20 cellular contexts compared by ENCODE assay signal in genomic region chr7:135224027-135224426, GRCh38. TPM values are rescaled to one million over a fixed set of nuclear protein-coding genes. Genes with fewer than 3 reads are reported as not detected.
DNase-seq lines count a peak whose midpoint lies in the region; ATAC-seq, FAIRE-seq and TF ChIP-seq lines count a peak whose summit lies in the region.
"Had no signal": no experiment of that assay in that cellular context is flagged by ENCODE, and none has a peak within 500 bp of the region (broad histone marks: within the 10 kb centered on the region; RNA-seq: fewer than 3 reads in every experiment).

No MANE protein-coding gene starts in this region.

- intact Hi-C loops in GM12878 (cut with micrococcal nuclease; ENCODE audit: unreplicated experiment) = no loop called here
- intact Hi-C loops in activated CD8-positive, alpha-beta T cell treated with anti-CD3 and anti-CD28 coated beads for 36 hours (cut with micrococcal nuclease) = no loop called here
- intact Hi-C loops in Right ventricle myocardium superior (cut with DNase I) = no loop called here
- intact Hi-C loops in CD8-positive, alpha-beta T cell (cut with DNase I, micrococcal nuclease) = no loop called here
- intact Hi-C loops in CD14-positive monocyte (cut with micrococcal nuclease) = no loop called here

- POLR2A ChIA-PET in GM12878 (lab: Charles Lee) = interaction anchor here (1.0 kb wide), 2 partner anchors 10 to 12 kb away, joined by 3 to 7 read pairs; no protein-coding TSS in a partner anchor
- POLR2A ChIA-PET in activated CD8-positive, alpha-beta T cell treated with anti-CD3 and anti-CD28 coated beads for 36 hours (lab: Charles Lee) = interaction anchor here (0.6 kb wide), 1 partner anchor 243 kb away, joined by 3 read pairs; no protein-coding TSS in a partner anchor
- POLR2A ChIA-PET in CD8-positive, alpha-beta T cell (lab: Charles Lee) = interaction anchor here (0.8 kb wide), 1 partner anchor 594 kb away, joined by 3 read pairs; no protein-coding TSS in a partner anchor

- H4K20me1 ChIP-seq in OCI-LY3 (ENCODE audit: insufficient read depth, low read length) (0 out of 2 replicates have a peak, but pooled peaks cover 4% of the 10 kb centered on the region), GM12878 (ENCODE audit: control insufficient read depth, insufficient read depth) (no peaks in the 10 kb centered on the region)

- no TSS peak for BruUV-seq in GM12878 (replicated peaks; lab: Mats Ljungman, UMichigan)

- H3K4me3 ChIP-seq in OCI-LY3 (ENCODE audit: low read length) (no peak overlapping the region), GM12878 (no peak overlapping the region; the same call in 1 of the 2 replicates)
- H3K4me3 ChIP-seq in CD8-positive, alpha-beta T cell (ENCODE audit: low read depth, low read length) = no peak overlapping the region
- H3K4me3 ChIP-seq: HAP-1 had no signal

- no peak overlapping the region for H3K4me3 Mint-ChIP-seq in activated CD8-positive, alpha-beta T cell treated with anti-CD3 and anti-CD28 coated beads for 36 hours
- no peak overlapping the region for H3K4me3 Mint-ChIP-seq in CD8-positive, alpha-beta T cell
- H3K4me3 Mint-ChIP-seq in CD14-positive monocyte = peak overlapping the region in 1 of 2 donors; percentile 80
- H3K4me3 Mint-ChIP-seq: brain; dendritic cell treated with granulocyte-macrophage colony-stimulating factor and Interleukin-4, amounts not matched to agents 40 ng/mL and 50 ng/mL, for 4 days had no signal

- H3K27ac ChIP-seq in OCI-LY3 (ENCODE audit: low read length) (no peak overlapping the region), GM12878 (ENCODE audit: control insufficient read depth, insufficient read depth) (no peak overlapping the region)
- no peak overlapping the region for H3K27ac ChIP-seq in CD8-positive, alpha-beta T cell (ENCODE audit: low read depth, low read length)

- H3K9me3 ChIP-seq in OCI-LY3 (ENCODE audit: insufficient read depth, low read length) = no peaks in the 10 kb centered on the region
- H3K9me3 ChIP-seq in GM12878 (replicated peaks; ENCODE audit: control insufficient read depth, insufficient read depth, low read length) = no peaks in the 10 kb centered on the region; the same call in 1 of the 3 replicates
- H3K9me3 ChIP-seq in CD8-positive, alpha-beta T cell (ENCODE audit: low read length) = no peaks in the 10 kb centered on the region
- H3K9me3 ChIP-seq: Caco-2, HAP-1 had no signal

- in situ Hi-C loops in GM12878 (cut with MboI) = no loop called here

- no peak for TF ChIP-seq EP300 in GM12878 (IDR thresholded peaks at IDR 0.05; ENCODE audit: borderline replicate concordance in 1 of 2, control insufficient read depth in 1 of 2, low read depth in 2 of 2, low read length in 2 of 2)

- H3K4me2 ChIP-seq in OCI-LY3 (ENCODE audit: low read length) (peak overlapping the region; percentile 34; the same call in 1 of the 2 replicates), GM12878 (ENCODE audit: control insufficient read depth, insufficient read depth) (no peak overlapping the region)

- H3K36me3 Mint-ChIP-seq in activated CD8-positive, alpha-beta T cell treated with anti-CD3 and anti-CD28 coated beads for 36 hours (ENCODE audit: low read depth) = no peaks in the 10 kb centered on the region
- no peaks in the 10 kb centered on the region for H3K36me3 Mint-ChIP-seq in CD8-positive, alpha-beta T cell
- peaks cover 2 to 5% of the 10 kb centered on the region in 2 donors for H3K36me3 Mint-ChIP-seq in CD14-positive monocyte
- H3K36me3 Mint-ChIP-seq: brain had no signal

- ATAC-seq in HG02610 (IDR thresholded peaks at IDR 0.05; ENCODE audit: unreplicated experiment) (peak; percentile 50), GM12878 (peak; percentile 55), Right ventricle myocardium superior (ENCODE audit: poor library complexity) (no peak)
- ATAC-seq in activated CD8-positive, alpha-beta T cell treated with anti-CD3 and anti-CD28 coated beads for 36 hours = no peak
- no peak for ATAC-seq in CD8-positive, alpha-beta T cell
- ATAC-seq: esophagus mucosa had no signal

- SMC1A ChIA-PET in GM12878 (lab: Charles Lee; ENCODE audit: uncharacterized antibody, unreplicated experiment) = interaction anchor here (0.8 to 4.2 kb wide), 11 partner anchors 9 to 228 kb away, joined by 3 to 26 read pairs (median 4); partner anchors contain the start of gene WDR91

- H3K4me1 ChIP-seq in OCI-LY3 (ENCODE audit: low read length) (peaks cover 16% of the 10 kb centered on the region), GM12878 (ENCODE audit: control insufficient read depth, insufficient read depth, low read length) (peaks cover 6% of the 10 kb centered on the region; the same call in 1 of the 2 replicates)
- no peaks in the 10 kb centered on the region for H3K4me1 ChIP-seq in CD8-positive, alpha-beta T cell (ENCODE audit: insufficient read depth, low read length)
- H3K4me1 ChIP-seq: Caco-2 had no signal

- no peak for FAIRE-seq in GM12878 (lab: Jason Lieb, UNC)

- no peak for TF ChIP-seq RAD21 in GM12878 (IDR thresholded peaks at IDR 0.05; ENCODE audit: insufficient read depth, low read depth, low read length)

- TF ChIP-seq CTCF in OCI-LY3 (IDR thresholded peaks at IDR 0.05; ENCODE audit: low read depth, low read length) (no peak), GM12878 (IDR thresholded peaks at IDR 0.05 in 2 of 3, conservative IDR thresholded peaks at IDR 0.05 in 1 of 3; ENCODE audit: control insufficient read depth in 2 of 3, extremely low read depth in 1 of 3, insufficient read depth in 1 of 3, low read depth in 3 of 3, low read length in 3 of 3) (no peak), CD14-positive monocyte (IDR thresholded peaks at IDR 0.05) (no peak)
- no peak for TF ChIP-seq CTCF in activated CD8-positive, alpha-beta T cell treated with anti-CD3 and anti-CD28 coated beads for 36 hours (IDR thresholded peaks at IDR 0.05)
- TF ChIP-seq CTCF in CD8-positive, alpha-beta T cell (IDR thresholded peaks at IDR 0.05) = no peak

- H3K79me2 ChIP-seq in OCI-LY3 (ENCODE audit: low read length) (no peaks in the 10 kb centered on the region), GM12878 (ENCODE audit: control insufficient read depth, insufficient read depth, low read length) (no peaks in the 10 kb centered on the region)

- no peaks in the 10 kb centered on the region for H3K36me3 ChIP-seq in OCI-LY3 (replicated peaks; ENCODE audit: low read depth, low read length)
- H3K36me3 ChIP-seq in GM12878 (ENCODE audit: control insufficient read depth in 2 of 2, insufficient read depth in 2 of 2, low read length in 1 of 2) = no peaks in the 10 kb centered on the region
- H3K36me3 ChIP-seq in CD8-positive, alpha-beta T cell (ENCODE audit: insufficient read depth, low read length) = no peaks in the 10 kb centered on the region
- H3K36me3 ChIP-seq: HAP-1 had no signal

- H3K27me3 ChIP-seq in OCI-LY3 (ENCODE audit: low read depth, low read length) = peaks cover 88% of the 10 kb centered on the region
- no peaks in the 10 kb centered on the region for H3K27me3 ChIP-seq in GM12878 (replicated peaks in 1 of 2; ENCODE audit: control insufficient read depth in 2 of 2, insufficient read depth in 2 of 2, low read length in 1 of 2)
- no peaks in the 10 kb centered on the region for H3K27me3 ChIP-seq in CD8-positive, alpha-beta T cell (ENCODE audit: insufficient read depth, low read length)

- TF ChIP-seq POLR2A in GM12878 (IDR thresholded peaks at IDR 0.05; ENCODE audit: low read depth, low read length) = no peak

- H3K9ac ChIP-seq in OCI-LY3 (ENCODE audit: low read length) = no peak overlapping the region
- H3K9ac ChIP-seq in GM12878 (ENCODE audit: control insufficient read depth, insufficient read depth, low read length) = no peak overlapping the region

- no peak overlapping the region for H2AFZ ChIP-seq in OCI-LY3 (ENCODE audit: low read depth, low read length)
- H2AFZ ChIP-seq in GM12878 (ENCODE audit: control insufficient read depth, low read depth, low read length) = no peak overlapping the region

- peaks cover 5% of the 10 kb centered on the region for H3K9me3 Mint-ChIP-seq in activated CD8-positive, alpha-beta T cell treated with anti-CD3 and anti-CD28 coated beads for 36 hours
- no peaks in the 10 kb centered on the region for H3K9me3 Mint-ChIP-seq in CD8-positive, alpha-beta T cell
- peaks cover 6 to 12% (median 7%) of the 10 kb centered on the region in 7 donors for H3K9me3 Mint-ChIP-seq in CD14-positive monocyte

- 0% methylated on average over 1 of the region's 1 CpG for WGBS in GM12878 (ENCODE audit: insufficient coverage, insufficient replicate concordance, low lambda C conversion rate, missing lambda C conversion rate)

- RAD21 ChIA-PET in GM12878 (lab: Charles Lee; ENCODE audit: unreplicated experiment) = interaction anchor here (0.6 to 2.3 kb wide), 10 partner anchors 11 to 231 kb away, joined by 3 to 7 read pairs (median 5); partner anchors contain the start of gene WDR91

- no peaks in the 10 kb centered on the region for H3K27me3 Mint-ChIP-seq in activated CD8-positive, alpha-beta T cell treated with anti-CD3 and anti-CD28 coated beads for 36 hours
- no peaks in the 10 kb centered on the region for H3K27me3 Mint-ChIP-seq in CD8-positive, alpha-beta T cell (ENCODE audit: low read depth)
- peaks cover 0 to 3% (median 3%) of the 10 kb centered on the region in 3 donors for H3K27me3 Mint-ChIP-seq in CD14-positive monocyte (ENCODE audit: low read depth in 3 of 3)
- H3K27me3 Mint-ChIP-seq: brain had no signal

- peaks cover 12% of the 10 kb centered on the region for H3K4me1 Mint-ChIP-seq in activated CD8-positive, alpha-beta T cell treated with anti-CD3 and anti-CD28 coated beads for 36 hours (ENCODE audit: low read depth)
- H3K4me1 Mint-ChIP-seq in CD8-positive, alpha-beta T cell (ENCODE audit: low read depth) = peaks cover 5% of the 10 kb centered on the region
- H3K4me1 Mint-ChIP-seq in CD14-positive monocyte = peaks cover 32% of the 10 kb centered on the region
- H3K4me1 Mint-ChIP-seq: brain had no signal

- no peak overlapping the region for H3K27ac Mint-ChIP-seq in activated CD8-positive, alpha-beta T cell treated with anti-CD3 and anti-CD28 coated beads for 36 hours
- no peak overlapping the region for H3K27ac Mint-ChIP-seq in CD8-positive, alpha-beta T cell
- no peak overlapping the region for H3K27ac Mint-ChIP-seq in CD14-positive monocyte
- H3K27ac Mint-ChIP-seq: dendritic cell treated with granulocyte-macrophage colony-stimulating factor and Interleukin-4, amounts not matched to agents 40 ng/mL and 50 ng/mL, for 4 days had no signal

- DNase-seq in GF-D8 (lab: John Stamatoyannopoulos, UW) (peak; percentile 88), GM12878 (ENCODE audit: low read depth, low spot score) (no peak), Right ventricle myocardium superior (no peak), CD14-positive monocyte (ENCODE audit: low spot score) (no peak)
- no peak for DNase-seq in activated CD8-positive, alpha-beta T cell treated with anti-CD3 and anti-CD28 coated beads for 36 hours
- DNase-seq in CD8-positive, alpha-beta T cell = no peak
- DNase-seq: activated naive CD4-positive, alpha-beta T cell treated with anti-CD3 and anti-CD28 coated beads, Interleukin-2, amount 50 U/mL, for 16 hours; Caco-2; glutamatergic neuron; KG1; NCI-H146; stimulated activated CD4-positive, alpha-beta T cell treated with anti-CD3 and anti-CD28 coated beads, Interleukin-2, amount 100 ng/mL, for 48 hours; substantia nigra had no signal

- CTCF ChIA-PET in GM12878 (lab: Yijun Ruan, JAX) = interaction anchor here (1.0 to 2.7 kb wide), 5 partner anchors 9 to 147 kb away, joined by 3 to 18 read pairs (median 4); partner anchors contain the start of gene WDR91
- CTCF ChIA-PET in activated CD8-positive, alpha-beta T cell treated with anti-CD3 and anti-CD28 coated beads for 36 hours (lab: Charles Lee) = no interaction called here
- CTCF ChIA-PET in CD8-positive, alpha-beta T cell (lab: Charles Lee) = no interaction called here

RNA-seq across cellular contexts. Expression of gene STRA8, which starts 9.6 kb away (rescaled TPM):
- not detected in 2 replicates for total RNA-seq in GM12878 (2013; cell fraction: nucleolus; rRNA removed)
- total RNA-seq in GM12878 (2014; rRNA removed) (not detected in 2 replicates), GM12878 (2014; rRNA removed; fragmentation: Illumina TruSeq; extraction: Trizol) (not detected in 2 replicates), GM12878 (2021) (not detected in 2 replicates), Right ventricle myocardium superior (not detected)
- not detected for polyA plus RNA-seq in GM12878 (2011; ENCODE audit: low read depth)
- polyA plus RNA-seq in GM12878 (2011; rRNA removed) (0.14 and 0.15 TPM in 2 replicates), GM12878 (2014; fragmentation: Illumina TruSeq; extraction: Trizol) (not detected in 2 replicates), GM12878 (2014; fragmentation: Nextera tagmentation; extraction: Ambion mirVana) (not detected), GM12878 (2014; rRNA removed) (not detected in 2 replicates), GM12878 (2016; fragmentation: Nextera tagmentation; extraction: Ambion mirVana) (not detected), CD14-positive monocyte (not detected)
- polyA plus RNA-seq in GM12878 (2011; cell fraction: cytosol; rRNA removed) = 0.06 and 0.10 TPM in 2 replicates
- polyA plus RNA-seq in GM12878 (2011; cell fraction: nucleus; rRNA removed) = 0.57 and 0.87 TPM in 2 replicates
- not detected in 2 replicates for polyA plus RNA-seq in GM12878 (2012)
- not detected in 2 replicates for polyA minus RNA-seq in GM12878 (2011; rRNA and poly(A)+ RNA removed)
- not detected in 2 replicates for polyA minus RNA-seq in GM12878 (2011; cell fraction: cytosol; rRNA and poly(A)+ RNA removed)
- not detected in 2 replicates for polyA minus RNA-seq in GM12878 (2011; cell fraction: nucleus; rRNA and poly(A)+ RNA removed)
- not detected for total RNA-seq in activated CD8-positive, alpha-beta T cell treated with anti-CD3 and anti-CD28 coated beads for 36 hours
- total RNA-seq in CD8-positive, alpha-beta T cell = not detected
- total RNA-seq: Caco-2, esophagus mucosa, osteoblast had no signal

RNA-seq across cellular contexts. Expression of gene WDR91, which starts 12.7 kb away (rescaled TPM):
- total RNA-seq in GM12878 (2013; cell fraction: nucleolus; rRNA removed) = 127 and 142 TPM in 2 replicates
- total RNA-seq in GM12878 (2014; rRNA removed) = 26.0 TPM in 2 replicates
- total RNA-seq in GM12878 (2014; rRNA removed; fragmentation: Illumina TruSeq; extraction: Trizol) = 13.3 and 15.8 TPM in 2 replicates
- 27.4 TPM in 2 replicates for total RNA-seq in GM12878 (2021)
- polyA plus RNA-seq in GM12878 (2011; ENCODE audit: low read depth) = 11.4 TPM
- polyA plus RNA-seq in GM12878 (2011; rRNA removed) = 61.8 and 83.3 TPM in 2 replicates
- polyA plus RNA-seq in GM12878 (2011; cell fraction: cytosol; rRNA removed) = 79.6 and 99.6 TPM in 2 replicates
- polyA plus RNA-seq in GM12878 (2011; cell fraction: nucleus; rRNA removed) = 285 and 340 TPM in 2 replicates
- 19.4 and 28.1 TPM in 2 replicates for polyA plus RNA-seq in GM12878 (2012)
- 13.7 and 17.8 TPM in 2 replicates for polyA plus RNA-seq in GM12878 (2014; fragmentation: Illumina TruSeq; extraction: Trizol)
- polyA plus RNA-seq in GM12878 (2014; fragmentation: Nextera tagmentation; extraction: Ambion mirVana) = 10 to 100 TPM in 1 of 2 experiments, 1 to 10 TPM in 1; 7.6 to 10.1 TPM
- 31.9 and 37.2 TPM in 2 replicates for polyA plus RNA-seq in GM12878 (2014; rRNA removed)
- polyA plus RNA-seq in GM12878 (2016; fragmentation: Nextera tagmentation; extraction: Ambion mirVana) = 10 to 100 TPM; 13.4 to 15.2 TPM
- 59.1 and 118 TPM in 2 replicates for polyA minus RNA-seq in GM12878 (2011; rRNA and poly(A)+ RNA removed)
- 27.2 and 29.9 TPM in 2 replicates for polyA minus RNA-seq in GM12878 (2011; cell fraction: cytosol; rRNA and poly(A)+ RNA removed)
- polyA minus RNA-seq in GM12878 (2011; cell fraction: nucleus; rRNA and poly(A)+ RNA removed) = 68.1 and 80.8 TPM in 2 replicates
- total RNA-seq in activated CD8-positive, alpha-beta T cell treated with anti-CD3 and anti-CD28 coated beads for 36 hours = 10 to 100 TPM; 12.9 to 13.1 TPM
- 5.1 TPM for total RNA-seq in Right ventricle myocardium superior
- total RNA-seq in CD8-positive, alpha-beta T cell = 10 to 100 TPM; 43.3 to 46.6 TPM
- polyA plus RNA-seq in CD14-positive monocyte = 1 to 10 TPM; 2.5 to 3.9 TPM

RNA-seq across cellular contexts. Expression of gene CYREN, which starts 53.5 kb away (rescaled TPM):
- total RNA-seq in GM12878 (2013; cell fraction: nucleolus; rRNA removed) = 111 and 122 TPM in 2 replicates
- total RNA-seq in GM12878 (2014; rRNA removed) = 61.3 and 61.5 TPM in 2 replicates
- 48.3 and 50.8 TPM in 2 replicates for total RNA-seq in GM12878 (2014; rRNA removed; fragmentation: Illumina TruSeq; extraction: Trizol)
- 55.3 and 58.0 TPM in 2 replicates for total RNA-seq in GM12878 (2021)
- polyA plus RNA-seq in GM12878 (2011; ENCODE audit: low read depth) = 30.9 TPM
- 64.3 and 64.5 TPM in 2 replicates for polyA plus RNA-seq in GM12878 (2011; rRNA removed)
- polyA plus RNA-seq in GM12878 (2011; cell fraction: cytosol; rRNA removed) = 66.1 and 70.1 TPM in 2 replicates
- polyA plus RNA-seq in GM12878 (2011; cell fraction: nucleus; rRNA removed) = 56.5 and 56.8 TPM in 2 replicates
- polyA plus RNA-seq in GM12878 (2012) = 44.2 and 50.8 TPM in 2 replicates
- polyA plus RNA-seq in GM12878 (2014; fragmentation: Illumina TruSeq; extraction: Trizol) = 42.5 and 46.0 TPM in 2 replicates
- 10 to 100 TPM in 1 of 2 experiments, 1 to 10 TPM in 1; 8.7 to 12.9 TPM for polyA plus RNA-seq in GM12878 (2014; fragmentation: Nextera tagmentation; extraction: Ambion mirVana)
- 49.6 and 54.6 TPM in 2 replicates for polyA plus RNA-seq in GM12878 (2014; rRNA removed)
- polyA plus RNA-seq in GM12878 (2016; fragmentation: Nextera tagmentation; extraction: Ambion mirVana) = 10 to 100 TPM; 56.7 to 57.7 TPM
- polyA minus RNA-seq in GM12878 (2011; rRNA and poly(A)+ RNA removed) = 66.1 and 105 TPM in 2 replicates
- polyA minus RNA-seq in GM12878 (2011; cell fraction: cytosol; rRNA and poly(A)+ RNA removed) = 22.8 and 23.1 TPM in 2 replicates
- 65.0 and 93.4 TPM in 2 replicates for polyA minus RNA-seq in GM12878 (2011; cell fraction: nucleus; rRNA and poly(A)+ RNA removed)
- total RNA-seq in activated CD8-positive, alpha-beta T cell treated with anti-CD3 and anti-CD28 coated beads for 36 hours = 10 to 100 TPM; 32.5 to 35.4 TPM
- 28.9 TPM for total RNA-seq in Right ventricle myocardium superior
- 10 to 100 TPM; 14.0 to 15.2 TPM for total RNA-seq in CD8-positive, alpha-beta T cell
- polyA plus RNA-seq in CD14-positive monocyte = 10 to 100 TPM; 40.1 to 47.4 TPM

Comparison
In these comparisons a context has a peak if more than half of its experiments do, and no peak if none do; other contexts are left out.
1. ATAC-seq: peak in HG02610 (single experiment) and GM12878 (single experiment); none in activated CD8-positive, alpha-beta T cell treated with anti-CD3 and anti-CD28 coated beads for 36 hours (single experiment), Right ventricle myocardium superior (single experiment) and CD8-positive, alpha-beta T cell (single experiment).